Comparison of ENCODE assay signal across 1 cellular context in the genomic region with DNA sequence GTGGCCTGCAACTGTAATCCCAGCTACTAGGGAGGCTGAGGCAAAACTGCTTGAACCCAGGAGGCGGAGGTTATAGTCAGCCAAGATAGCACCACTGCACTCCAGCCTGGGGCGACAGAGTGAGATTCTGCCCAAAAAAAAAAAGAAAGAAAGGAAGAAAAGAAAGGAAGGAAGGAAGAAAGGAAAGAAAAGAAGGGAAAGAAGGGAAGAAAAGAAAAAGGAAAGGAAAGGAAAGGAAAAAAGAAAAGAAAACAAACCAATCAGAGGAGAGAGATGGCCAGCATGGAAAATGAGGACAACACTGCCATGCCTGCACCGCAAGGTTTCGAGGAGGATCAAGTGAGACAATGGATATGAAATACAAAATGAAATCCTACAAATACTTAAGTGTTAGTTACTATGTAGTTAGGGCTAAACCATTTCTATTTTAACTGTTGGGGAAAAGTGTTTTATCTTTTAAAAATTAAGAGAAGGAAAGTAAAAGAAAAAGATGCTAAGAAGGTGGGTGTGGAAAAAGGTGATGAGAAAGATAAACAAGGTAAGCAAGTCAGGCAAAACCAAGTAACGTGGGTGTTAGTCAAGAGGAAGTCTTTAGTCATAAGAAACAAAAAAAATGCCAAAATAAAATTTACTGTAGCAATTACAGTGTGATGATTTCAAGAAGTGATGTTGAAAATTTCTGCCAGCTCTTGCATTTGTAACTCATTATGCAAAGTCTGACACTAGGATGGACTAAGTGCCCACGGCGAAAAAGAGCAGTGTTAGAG.
TF ChIP-seq lines count a peak whose summit lies in the region.

No MANE protein-coding gene starts in this region.

TF ChIP-seq in K562, 482 proteins besides CTCF, POLR2A, EP300 and RAD21:
- TF ChIP-seq, protein P1, sequence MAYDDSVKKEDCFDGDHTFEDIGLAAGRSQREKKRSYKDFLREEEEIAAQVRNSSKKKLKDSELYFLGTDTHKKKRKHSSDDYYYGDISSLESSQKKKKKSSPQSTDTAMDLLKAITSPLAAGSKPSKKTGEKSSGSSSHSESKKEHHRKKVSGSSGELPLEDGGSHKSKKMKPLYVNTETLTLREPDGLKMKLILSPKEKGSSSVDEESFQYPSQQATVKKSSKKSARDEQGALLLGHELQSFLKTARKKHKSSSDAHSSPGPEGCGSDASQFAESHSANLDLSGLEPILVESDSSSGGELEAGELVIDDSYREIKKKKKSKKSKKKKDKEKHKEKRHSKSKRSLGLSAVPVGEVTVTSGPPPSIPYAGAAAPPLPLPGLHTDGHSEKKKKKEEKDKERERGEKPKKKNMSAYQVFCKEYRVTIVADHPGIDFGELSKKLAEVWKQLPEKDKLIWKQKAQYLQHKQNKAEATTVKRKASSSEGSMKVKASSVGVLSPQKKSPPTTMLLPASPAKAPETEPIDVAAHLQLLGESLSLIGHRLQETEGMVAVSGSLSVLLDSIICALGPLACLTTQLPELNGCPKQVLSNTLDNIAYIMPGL (CRISPR knock-in tag; IDR thresholded peaks at IDR 0.05) = no peak
- TF ChIP-seq, protein P2, sequence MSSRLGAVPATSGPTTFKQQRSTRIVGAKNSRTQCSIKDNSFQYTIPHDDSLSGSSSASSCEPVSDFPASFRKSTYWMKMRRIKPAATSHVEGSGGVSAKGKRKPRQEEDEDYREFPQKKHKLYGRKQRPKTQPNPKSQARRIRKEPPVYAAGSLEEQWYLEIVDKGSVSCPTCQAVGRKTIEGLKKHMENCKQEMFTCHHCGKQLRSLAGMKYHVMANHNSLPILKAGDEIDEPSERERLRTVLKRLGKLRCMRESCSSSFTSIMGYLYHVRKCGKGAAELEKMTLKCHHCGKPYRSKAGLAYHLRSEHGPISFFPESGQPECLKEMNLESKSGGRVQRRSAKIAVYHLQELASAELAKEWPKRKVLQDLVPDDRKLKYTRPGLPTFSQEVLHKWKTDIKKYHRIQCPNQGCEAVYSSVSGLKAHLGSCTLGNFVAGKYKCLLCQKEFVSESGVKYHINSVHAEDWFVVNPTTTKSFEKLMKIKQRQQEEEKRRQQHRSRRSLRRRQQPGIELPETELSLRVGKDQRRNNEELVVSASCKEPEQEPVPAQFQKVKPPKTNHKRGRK (tag; IDR thresholded peaks at IDR 0.05) = peak; percentile 53; the same call in 1 of the 2 replicates
- TF ChIP-seq HNRNPLL (IDR thresholded peaks at IDR 0.05; ENCODE audit: low read depth, low read length, poor library complexity, severe bottlenecking) = no peak
- no peak for TF ChIP-seq BCL6 (CRISPR knock-in tag; IDR thresholded peaks at IDR 0.05)
- TF ChIP-seq HNRNPH1 (optimal IDR thresholded peaks at IDR 0.05; ENCODE audit: low read depth, low read length) = no peak
- no peak for TF ChIP-seq SRF (CRISPR knock-in tag; IDR thresholded peaks at IDR 0.05)
